In the genomic region with DNA sequence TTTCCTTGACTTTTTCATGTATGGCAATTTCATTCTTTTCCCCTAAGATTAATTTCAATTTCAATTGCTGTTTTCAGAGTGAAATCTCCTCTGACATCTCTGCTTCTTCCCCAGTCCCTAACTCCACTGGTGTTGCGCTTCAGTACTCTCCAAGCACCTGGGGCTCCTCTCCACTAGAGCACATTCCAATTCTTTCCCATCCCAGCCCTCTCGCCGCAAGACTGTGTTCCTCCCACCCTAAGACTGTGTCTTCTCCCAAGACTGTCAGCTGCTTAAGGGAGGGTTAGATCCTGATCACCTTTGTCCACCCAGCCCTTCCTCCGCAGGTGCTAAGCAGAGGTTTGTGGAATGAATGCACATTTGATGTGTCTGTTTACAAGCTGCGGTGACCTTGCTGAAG, we compare ENCODE assay signal across 21 cellular contexts.
A peak's percentile ranks its signal among the peaks of the same experiment; 100 is the strongest.
DNase-seq lines count a peak whose midpoint lies in the region; ATAC-seq, FAIRE-seq and TF ChIP-seq lines count a peak whose summit lies in the region.
"Had no signal": no experiment of that assay in that cellular context is flagged by ENCODE, and none has a peak within 500 bp of the region (broad histone marks: within the 10 kb centered on the region; RNA-seq: fewer than 3 reads in every experiment).

No MANE protein-coding gene starts in this region.

- no peak overlapping the region for H4K91ac ChIP-seq in H1 (replicated peaks; ENCODE audit: insufficient read length, low read length)

- H2BK20ac ChIP-seq in H1 (ENCODE audit: low read length) = 0 out of 2 replicates have a peak overlapping the region, but pooled peaks have one; percentile 23

- no peaks in the 10 kb centered on the region; a peak in 1 of 4 replicates for H3K9me3 ChIP-seq in H1 (ENCODE audit: insufficient read depth in 2 of 2, low read depth in 1 of 2, low read length in 1 of 2)
- no peaks in the 10 kb centered on the region for H3K9me3 ChIP-seq in effector memory CD4-positive, alpha-beta T cell (ENCODE audit: control insufficient read depth, low read length)
- H3K9me3 ChIP-seq: A549 had no signal

- no peak overlapping the region for H3K27ac Mint-ChIP-seq in stimulated activated effector memory CD8-positive, alpha-beta T cell treated with anti-CD3 and anti-CD28 coated beads, Interleukin-12 subunit alpha, Interleukin-12 subunit beta, amount 100 ng/mL, for 72 hours
- H3K27ac Mint-ChIP-seq: CD14-positive monocyte; CD4-positive, alpha-beta memory T cell had no signal

- H3K18ac ChIP-seq in H1 (ENCODE audit: extremely low read depth, low read length) = no peak overlapping the region; the same call in 1 of the 2 replicates

- H2BK5ac ChIP-seq in H1 (ENCODE audit: low read depth, low read length) = no peak overlapping the region

- no peak overlapping the region for H2BK120ac ChIP-seq in H1 (replicated peaks; ENCODE audit: low read depth, low read length)

- DNase-seq in D721Med (ENCODE audit: insufficient read length, low spot score) (no peak), H1 (ENCODE audit: low read depth in 1 of 2, low spot score in 2 of 2) (no peak), iPS-NIHi7 (ENCODE audit: extremely low spot score) (peak; percentile 16), T-helper 1 cell (no peak)
- no peak for DNase-seq in stimulated activated effector memory CD8-positive, alpha-beta T cell treated with anti-CD3 and anti-CD28 coated beads, Interleukin-12 subunit alpha, Interleukin-12 subunit beta, amount 100 ng/mL, for 72 hours (ENCODE audit: low spot score in 2 of 2)
- DNase-seq in effector memory CD4-positive, alpha-beta T cell = no peak
- DNase-seq in activated naive CD4-positive, alpha-beta T cell (lab: John Stamatoyannopoulos, UW) = no peak
- DNase-seq: AML-193; CD4-positive, alpha-beta memory T cell; DMS53; DND-41; EL; HCEC 1CT had no signal

- H3K4ac ChIP-seq in H1 (replicated peaks; ENCODE audit: insufficient read length, low read depth, low read length) = no peak overlapping the region

- no peaks in the 10 kb centered on the region for H3K36me3 Mint-ChIP-seq in stimulated activated effector memory CD8-positive, alpha-beta T cell treated with anti-CD3 and anti-CD28 coated beads, Interleukin-12 subunit alpha, Interleukin-12 subunit beta, amount 100 ng/mL, for 72 hours
- H3K36me3 Mint-ChIP-seq: CD14-positive monocyte; CD4-positive, alpha-beta memory T cell had no signal

- TF ChIP-seq EP300 in H1 (IDR thresholded peaks at IDR 0.05; ENCODE audit: borderline replicate concordance in 1 of 2, low read depth in 2 of 2, low read length in 2 of 2) = no peak

- H3K23me2 ChIP-seq in H1 (ENCODE audit: low read depth, low read length) = no peaks in the 10 kb centered on the region

- no peak overlapping the region for H3K4me3 Mint-ChIP-seq in stimulated activated effector memory CD8-positive, alpha-beta T cell treated with anti-CD3 and anti-CD28 coated beads, Interleukin-12 subunit alpha, Interleukin-12 subunit beta, amount 100 ng/mL, for 72 hours
- H3K4me3 Mint-ChIP-seq: CD14-positive monocyte; CD4-positive, alpha-beta memory T cell had no signal

- peak overlapping the region in 1 of 2 experiments; percentile 65; a peak in 2 of 4 replicates for H3K4me2 ChIP-seq in H1 (ENCODE audit: insufficient read depth in 1 of 2, low read depth in 2 of 2, low read length in 2 of 2)
- H3K4me2 ChIP-seq: A549 had no signal

- H4K8ac ChIP-seq in H1 (ENCODE audit: extremely low read depth, insufficient read depth, low read length) = no peak overlapping the region

- H2BK12ac ChIP-seq in H1 (ENCODE audit: low read depth, low read length) = no peak overlapping the region

- H2AFZ ChIP-seq in H1 (ENCODE audit: low read length) = no peak overlapping the region

- no peaks in the 10 kb centered on the region for H3K79me1 ChIP-seq in H1 (ENCODE audit: low read depth, low read length)

- H3K4me3 ChIP-seq in H1 (ENCODE audit: extremely low read depth in 1 of 4, insufficient read depth in 2 of 4, low read depth in 3 of 4, low read length in 4 of 4) = no peak overlapping the region
- no peak overlapping the region for H3K4me3 ChIP-seq in effector memory CD4-positive, alpha-beta T cell (ENCODE audit: insufficient read depth, low read depth, low read length, poor library complexity, severe bottlenecking)
- H3K4me3 ChIP-seq: A549 had no signal

- no peaks in the 10 kb centered on the region for H3K79me2 ChIP-seq in H1 (ENCODE audit: control insufficient read depth in 1 of 2, insufficient read depth in 2 of 2, low read length in 2 of 2)

- no peaks in the 10 kb centered on the region for H3K36me3 ChIP-seq in H1 (ENCODE audit: control insufficient read depth in 2 of 4, insufficient read depth in 4 of 4, low read length in 3 of 4)
- H3K36me3 ChIP-seq in effector memory CD4-positive, alpha-beta T cell (ENCODE audit: control insufficient read depth, insufficient read depth, low read length) = no peaks in the 10 kb centered on the region

- no peak overlapping the region for H3K27ac ChIP-seq in H1 (ENCODE audit: low read depth, low read length)
- no peak overlapping the region for H3K27ac ChIP-seq in effector memory CD4-positive, alpha-beta T cell (ENCODE audit: insufficient read depth, low read length, poor library complexity, severe bottlenecking)
- H3K27ac ChIP-seq: 22Rv1, A549, HL-60 had no signal

- TF ChIP-seq RAD21 in H1 (IDR thresholded peaks at IDR 0.05 in 1 of 2, conservative IDR thresholded peaks at IDR 0.05 in 1 of 2; ENCODE audit: low read depth in 2 of 2, low read length in 2 of 2) = no peak

- H2AK5ac ChIP-seq in H1 (ENCODE audit: low read depth, low read length) = no peak overlapping the region

- peaks cover 0 to 16% (median 6%) of the 10 kb centered on the region in 4 experiments; a peak in 6 of 7 replicates for H3K4me1 ChIP-seq in H1 (replicated peaks in 1 of 4; ENCODE audit: control insufficient read depth in 3 of 4, insufficient read depth in 4 of 4, low read length in 3 of 4)
- H3K4me1 ChIP-seq in effector memory CD4-positive, alpha-beta T cell (ENCODE audit: control insufficient read depth, insufficient read depth, low read length, poor library complexity, severe bottlenecking) = no peaks in the 10 kb centered on the region
- H3K4me1 ChIP-seq: A549 had no signal

- H3K9me3 Mint-ChIP-seq in stimulated activated effector memory CD8-positive, alpha-beta T cell treated with anti-CD3 and anti-CD28 coated beads, Interleukin-12 subunit alpha, Interleukin-12 subunit beta, amount 100 ng/mL, for 72 hours = peaks cover 3% of the 10 kb centered on the region

- no peak overlapping the region for H3K23ac ChIP-seq in H1 (ENCODE audit: insufficient read length)

- POLR2A ChIA-PET in H1 (lab: Charles Lee; ENCODE audit: partially characterized antibody) = no interaction called here

- no peak overlapping the region for H3K56ac ChIP-seq in H1 (replicated peaks; ENCODE audit: insufficient read length, low read depth, low read length)

- H4K5ac ChIP-seq in H1 (ENCODE audit: insufficient read length, low read depth, low read length) = no peak overlapping the region

- no peak overlapping the region for H3K9ac ChIP-seq in H1 (replicated peaks in 1 of 4; ENCODE audit: extremely low read depth in 1 of 4, low read depth in 3 of 4, low read length in 3 of 4)

- CTCF ChIA-PET in H1 (lab: Charles Lee; ENCODE audit: partially characterized antibody) = interaction anchor here (0.6 to 2.7 kb wide), 7 partner anchors 12 to 581 kb away, joined by 3 to 13 read pairs (median 4); no protein-coding TSS in a partner anchor

- no peak overlapping the region for H2BK15ac ChIP-seq in H1 (ENCODE audit: low read length)

- no peak for TF ChIP-seq POLR2A in H1 (IDR thresholded peaks at IDR 0.05; ENCODE audit: control extremely low read depth in 1 of 2, low read depth in 2 of 2, low read length in 2 of 2)

- FAIRE-seq in D721Med (lab: Jason Lieb, UNC) (peak; percentile 78), H1 (lab: Jason Lieb, UNC) (no peak)
- FAIRE-seq: A549, G401.6, GM12891, GM19239, H54 had no signal

- H4K20me1 ChIP-seq in H1 (replicated peaks in 1 of 2; ENCODE audit: control insufficient read depth in 1 of 2, insufficient read depth in 2 of 2, low read length in 2 of 2) = no peaks in the 10 kb centered on the region

- H3K4me1 Mint-ChIP-seq in stimulated activated effector memory CD8-positive, alpha-beta T cell treated with anti-CD3 and anti-CD28 coated beads, Interleukin-12 subunit alpha, Interleukin-12 subunit beta, amount 100 ng/mL, for 72 hours = no peaks in the 10 kb centered on the region
- H3K4me1 Mint-ChIP-seq: CD14-positive monocyte; CD4-positive, alpha-beta memory T cell had no signal

- 75% methylated on average over 5 of the region's 5 CpGs; no CpG with 5 or more reads in 1 of the 2 experiments for WGBS in H1 (ENCODE audit: extremely low coverage in 1 of 2, insufficient coverage in 1 of 2, insufficient read length in 1 of 2, insufficient replicate concordance in 2 of 2, low coverage in 1 of 2, low lambda C conversion rate in 2 of 2, missing lambda C conversion rate in 1 of 2), 2 experiments

- no peak overlapping the region for H3K14ac ChIP-seq in H1 (ENCODE audit: insufficient read length)

- TF ChIP-seq CTCF in D721Med (IDR thresholded peaks at IDR 0.05; ENCODE audit: insufficient read depth, missing control alignments) = no peak
- no peak for TF ChIP-seq CTCF in H1 (IDR thresholded peaks at IDR 0.05; ENCODE audit: control extremely low read depth in 1 of 3, insufficient read depth in 1 of 3, low read depth in 1 of 3, low read length in 3 of 3)

- no peaks in the 10 kb centered on the region for H3K27me3 ChIP-seq in H1 (replicated peaks in 1 of 4; ENCODE audit: control insufficient read depth in 3 of 4, extremely low read depth in 1 of 4, insufficient read depth in 3 of 4, low read length in 3 of 4)
- H3K27me3 ChIP-seq in effector memory CD4-positive, alpha-beta T cell (replicated peaks; ENCODE audit: control insufficient read depth, insufficient read depth, low read length, poor library complexity, severe bottlenecking) = no peaks in the 10 kb centered on the region

- peak; percentile 26 for ATAC-seq in stimulated activated effector memory CD8-positive, alpha-beta T cell treated with anti-CD3 and anti-CD28 coated beads, Interleukin-12 subunit alpha, Interleukin-12 subunit beta, amount 100 ng/mL, for 72 hours
- ATAC-seq: A549 had no signal

TF ChIP-seq in H1, 55 proteins besides CTCF, POLR2A, EP300 and RAD21 (continues in another document):
- TF ChIP-seq, protein P1, sequence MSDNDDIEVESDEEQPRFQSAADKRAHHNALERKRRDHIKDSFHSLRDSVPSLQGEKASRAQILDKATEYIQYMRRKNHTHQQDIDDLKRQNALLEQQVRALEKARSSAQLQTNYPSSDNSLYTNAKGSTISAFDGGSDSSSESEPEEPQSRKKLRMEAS (IDR thresholded peaks at IDR 0.05) = no peak
- TF ChIP-seq TEAD4 (IDR thresholded peaks at IDR 0.05; ENCODE audit: low read depth, low read length) = no peak
- TF ChIP-seq EGR1 (IDR thresholded peaks at IDR 0.05; ENCODE audit: borderline replicate concordance, low read depth, low read length) = no peak
- no peak for TF ChIP-seq SIRT6 (IDR thresholded peaks at IDR 0.05; ENCODE audit: low read length)
- no peak for TF ChIP-seq HDAC6 (IDR thresholded peaks at IDR 0.05; ENCODE audit: low read depth, low read length)
- no peak for TF ChIP-seq SP2 (IDR thresholded peaks at IDR 0.05; ENCODE audit: low read length)
- no peak for TF ChIP-seq JUN (IDR thresholded peaks at IDR 0.05; ENCODE audit: low read depth, low read length)
